23 cellular contexts compared by ENCODE assay signal in the genomic region with DNA sequence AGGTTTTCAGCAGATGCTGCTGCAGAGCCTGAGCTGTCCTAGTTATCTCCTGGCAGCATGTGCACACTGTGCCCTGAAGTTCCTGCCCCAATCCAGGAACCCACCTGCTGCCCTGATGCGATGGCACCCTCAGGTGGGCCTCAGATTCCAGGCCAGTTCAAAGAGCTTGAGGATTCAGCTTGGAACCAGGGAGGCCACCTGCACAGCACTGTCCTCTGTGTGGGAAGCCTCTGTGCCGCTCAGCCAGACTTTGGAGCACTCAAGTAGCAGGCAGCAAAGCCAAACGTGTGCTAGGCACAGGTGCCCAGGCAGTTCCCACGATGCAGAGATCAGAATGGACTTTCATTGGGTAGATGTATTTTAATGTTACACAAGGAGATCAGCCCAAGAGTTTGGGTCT.
"Had no signal": no experiment of that assay in that cellular context is flagged by ENCODE, and none has a peak within 500 bp of the region (broad histone marks: within the 10 kb centered on the region; RNA-seq: fewer than 3 reads in every experiment).

No MANE protein-coding gene starts in this region.

- FAIRE-seq: HepG2, RCC 7860 had no signal

- H3K4me3 ChIP-seq: MG63, SJSA1, SK-N-MC had no signal

- H3K9me3 ChIP-seq: MG63, SJSA1 had no signal

- DNase-seq: IMR-90, Karpas-422, KG1, MG63, NCI-H1092, NCI-H1105 treated with DMSO at 0.1 percent for 48 hours, NCI-H1417 treated with DMSO at 0.1 percent for 48 hours, NCI-H146, NCI-H1694 treated with DMSO at 0.1 percent for 48 hours, NCI-H1930, NCI-H2081 treated with DMSO at 0.1 percent for 48 hours, NCI-H2171, NCI-H226, NCI-H446, NCI-H510A, NCI-H774, Right ventricle myocardium superior, RPMI8226, SIG-M5 had no signal

- ATAC-seq: HepG2 had no signal

- H3K27ac ChIP-seq: SJSA1, SK-N-MC had no signal

- H3K4me1 ChIP-seq: SJSA1 had no signal

- H3K27me3 ChIP-seq: MG63, SJSA1 had no signal

- H3K36me3 ChIP-seq: MG63, SJSA1 had no signal
